8 cellular contexts compared by ENCODE assay signal in genomic region chr1:38029725-38030511, GRCh38.
DNase-seq lines count a peak whose midpoint lies in the region; FAIRE-seq and TF ChIP-seq lines count a peak whose summit lies in the region.

No MANE protein-coding gene starts in this region.

- H3K4me1 ChIP-seq in ES-I3 (ENCODE audit: insufficient read depth, low read length) (peaks cover 35% of the 10 kb centered on the region), NT2/D1 (ENCODE audit: insufficient read depth, insufficient read length) (peaks cover 51% of the 10 kb centered on the region), iPS-20b (ENCODE audit: insufficient read depth, low read length) (peaks cover 27% of the 10 kb centered on the region)

- H3K9ac ChIP-seq in ES-I3 (ENCODE audit: low read depth, low read length) (peak overlapping the region; percentile 7), NT2/D1 (ENCODE audit: insufficient read length, low read depth) (peak overlapping the region; percentile 82), iPS-20b (ENCODE audit: low read depth, low read length) (peak overlapping the region; percentile 67; the same call in 1 of the 2 replicates)

- H3K36me3 ChIP-seq in ES-I3 (ENCODE audit: insufficient read depth, low read length) (0 out of 2 replicates have a peak, but pooled peaks cover 4% of the 10 kb centered on the region), NT2/D1 (ENCODE audit: insufficient read depth, insufficient read length, low read length) (peaks cover 19% of the 10 kb centered on the region), iPS-20b (ENCODE audit: insufficient read depth, low read depth, low read length) (peaks cover 14% of the 10 kb centered on the region)

- DNase-seq in H54 (ENCODE audit: insufficient read length, low spot score) (peak; percentile 87), NT2/D1 (ENCODE audit: low read depth, low spot score) (peak; percentile 71), cerebellar nuclear complex (lab: John Stamatoyannopoulos, UW) (no peak), NCI-H748 treated with DMSO at 0.1 percent for 48 hours (lab: John Stamatoyannopoulos, UW) (no peak)
- peak; percentile 82 for DNase-seq in activated naive CD4-positive, alpha-beta T cell treated with Interleukin-2 at 50 U/mL for 16 hours
- peak; percentile 66 to 80 (median 70) for DNase-seq in stimulated activated CD4-positive, alpha-beta T cell treated with anti-CD3 and anti-CD28 coated beads, TNF-alpha, amount 100 ng/mL, for 24 hours (ENCODE audit: low read depth in 3 of 3)

- TF ChIP-seq POLR2A in H54 (IDR thresholded peaks at IDR 0.05; ENCODE audit: low read depth, low read length): peak; percentile 34; the same call in 1 of the 2 replicates

- H3K27ac ChIP-seq in iPS-20b (ENCODE audit: low read length): peak overlapping the region; percentile 37

- no peak for FAIRE-seq in H54 (lab: Jason Lieb, UNC)

- H3K4me3 ChIP-seq in NT2/D1 (ENCODE audit: insufficient read length, low read depth) (no peak overlapping the region), iPS-20b (ENCODE audit: low read length) (peak overlapping the region; percentile 50; the same call in 1 of the 2 replicates)

- H3K9me3 ChIP-seq in ES-I3 (ENCODE audit: control insufficient read depth, insufficient read depth, low read length) (no peaks in the 10 kb centered on the region), NT2/D1 (ENCODE audit: insufficient read depth, low read length) (no peaks in the 10 kb centered on the region), iPS-20b (ENCODE audit: insufficient read depth, low read depth, low read length) (no peaks in the 10 kb centered on the region)

- H3K27me3 ChIP-seq in NT2/D1 (ENCODE audit: insufficient read depth, insufficient read length): no peaks in the 10 kb centered on the region
- no peaks in the 10 kb centered on the region for H3K27me3 ChIP-seq in iPS-20b (ENCODE audit: insufficient read depth, low read length)

Comparison
In these comparisons a context has a peak if more than half of its experiments do, and no peak if none do; other contexts are left out.
1. H3K9ac ChIP-seq: peak in every context shown above with its lines; median percentile 82 in NT2/D1; 67 in iPS-20b; 7 in ES-I3.
2. DNase-seq: peak in H54 (single experiment), NT2/D1 (single experiment), activated naive CD4-positive, alpha-beta T cell treated with Interleukin-2 at 50 U/mL for 16 hours (single experiment) and stimulated activated CD4-positive, alpha-beta T cell treated with anti-CD3 and anti-CD28 coated beads, TNF-alpha, amount 100 ng/mL, for 24 hours (3 of 3); none in cerebellar nuclear complex (0 of 2) and NCI-H748 treated with DMSO at 0.1 percent for 48 hours (single experiment).